Comparison of ENCODE assay signal across 29 cellular contexts in the genomic region with DNA sequence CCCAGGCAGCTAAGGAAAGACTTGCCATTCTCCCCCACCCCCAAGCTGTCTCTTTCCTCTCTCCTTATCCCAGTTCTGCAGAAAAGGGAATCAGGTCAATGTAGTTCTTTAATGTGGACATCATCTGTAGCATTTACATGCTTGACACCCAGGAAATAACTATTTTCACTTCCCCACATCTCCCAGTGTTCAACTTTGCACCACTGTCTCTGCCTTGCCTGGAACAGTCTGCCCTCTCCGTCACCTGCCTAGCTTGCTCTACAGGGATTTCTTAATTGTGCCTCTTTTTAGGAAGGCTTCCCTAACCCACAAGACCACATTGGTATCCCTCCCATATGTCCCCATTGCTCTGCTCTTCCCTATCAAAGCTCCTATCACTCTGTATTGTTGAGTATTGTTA.
"Had no signal": no experiment of that assay in that cellular context is flagged by ENCODE, and none has a peak within 500 bp of the region (broad histone marks: within the 10 kb centered on the region; RNA-seq: fewer than 3 reads in every experiment).

No MANE protein-coding gene starts in this region.

- H3K4me3 ChIP-seq: coronary artery, gastrocnemius medialis, lung, neural progenitor cell, right atrium auricular region, smooth muscle cell, testis, transverse colon had no signal

- H3K36me3 ChIP-seq: brain microvascular endothelial cell, neural progenitor cell, transverse colon had no signal

- H3K4me1 ChIP-seq: testis, transverse colon had no signal

- FAIRE-seq: astrocyte, urothelium cell line had no signal

- H2AFZ ChIP-seq: neural progenitor cell had no signal

- H3K4me3 Mint-ChIP-seq: activated naive CD4-positive, alpha-beta T cell treated with anti-CD3 and anti-CD28 coated beads for 36 hours; effector memory CD8-positive, alpha-beta T cell; immature natural killer cell; natural killer cell; neural progenitor cell had no signal

- DNase-seq: activated CD4-positive, alpha-beta T cell treated with anti-CD3 and anti-CD28 coated beads for 48 hours; activated CD4-positive, alpha-beta T cell treated with anti-CD3 and anti-CD28 coated beads, Interleukin-2, amount 50 U/mL, for 48 hours; activated CD8-positive, alpha-beta memory T cell treated with anti-CD3 and anti-CD28 coated beads for 24 hours; activated effector memory CD4-positive, alpha-beta T cell treated with anti-CD3 and anti-CD28 coated beads, Interleukin-2, amount 50 U/mL, for 16 hours; activated naive CD4-positive, alpha-beta T cell treated with anti-CD3 and anti-CD28 coated beads for 36 hours; amniotic stem cell; brain microvascular endothelial cell; effector memory CD8-positive, alpha-beta T cell; erythroblast; gastrocnemius medialis; hippocampal formation; immature natural killer cell; mesendoderm; natural killer cell; occipital lobe; stimulated activated CD4-positive, alpha-beta T cell treated with anti-CD3 and anti-CD28 coated beads, Interleukin-15, amount 100 ng/mL, for 24 hours; stimulated activated CD4-positive, alpha-beta T cell treated with anti-CD3 and anti-CD28 coated beads, Interleukin-2, amount 100 ng/mL, for 24 hours; stimulated activated naive CD8-positive, alpha-beta T cell treated with anti-CD3 and anti-CD28 coated beads, Interleukin-15, Interleukin-2, amounts not matched to agents 100 U/mL and 50 U/mL, for 24 hours; testis; transverse colon had no signal

- H3K4me1 Mint-ChIP-seq: immature natural killer cell had no signal

- H3K27ac Mint-ChIP-seq: activated naive CD4-positive, alpha-beta T cell treated with anti-CD3 and anti-CD28 coated beads for 36 hours; effector memory CD8-positive, alpha-beta T cell; immature natural killer cell; natural killer cell; neural progenitor cell had no signal

- H3K4me2 ChIP-seq: neural progenitor cell, smooth muscle cell had no signal

- H3K9me3 ChIP-seq: gastrocnemius medialis, right atrium auricular region, testis, transverse colon had no signal

- H3K27me3 ChIP-seq: brain microvascular endothelial cell, gastrocnemius medialis, neural progenitor cell, right atrium auricular region, testis, transverse colon had no signal

- H3K9me3 Mint-ChIP-seq: activated naive CD4-positive, alpha-beta T cell treated with anti-CD3 and anti-CD28 coated beads for 36 hours; immature natural killer cell; natural killer cell; neural progenitor cell had no signal

- H3K9ac ChIP-seq: neural progenitor cell had no signal

- H3K27ac ChIP-seq: brain microvascular endothelial cell, neural progenitor cell, testis, VCaP had no signal

- H3K36me3 Mint-ChIP-seq: natural killer cell had no signal

- ATAC-seq: activated CD4-positive, CD25-positive, alpha-beta regulatory T cell treated with anti-CD3 and anti-CD28 coated beads, Interleukin-2, amount 50 U/mL, for 24 hours; effector memory CD8-positive, alpha-beta T cell; gastrocnemius medialis; natural killer cell; stimulated activated naive CD8-positive, alpha-beta T cell treated with anti-CD3 and anti-CD28 coated beads, Interleukin-15, Interleukin-2, amounts not matched to agents 100 U/mL and 50 U/mL, for 24 hours had no signal
